ENCODE assay signal across 8 cellular contexts in genomic region chr15:66565731-66566130, GRCh38. TPM values are rescaled to one million over a fixed set of nuclear protein-coding genes. Genes with fewer than 3 reads are reported as not detected.
DNase-seq lines count a peak whose midpoint lies in the region; ATAC-seq and TF ChIP-seq lines count a peak whose summit lies in the region.

TSS of gene LCTL (minus strand) at chr15:66565998. CDS start at chr15:66565365, 633 bp downstream.

- H3K27me3 Mint-ChIP-seq in Calu3 (ENCODE audit: unreplicated experiment) (no peaks in the 10 kb centered on the region), nephron progenitor cell (ENCODE audit: low read depth, poor library complexity) (peaks cover 8% of the 10 kb centered on the region)
- no peaks in the 10 kb centered on the region for H3K27me3 Mint-ChIP-seq in activated CD4-positive, alpha-beta memory T cell treated with anti-CD3 and anti-CD28 coated beads for 36 hours

- H3K36me3 Mint-ChIP-seq in Calu3 (ENCODE audit: insufficient read depth, unreplicated experiment), result no peaks in the 10 kb centered on the region
- no peaks in the 10 kb centered on the region for H3K36me3 Mint-ChIP-seq in nephron progenitor cell (ENCODE audit: low read depth)
- no peaks in the 10 kb centered on the region for H3K36me3 Mint-ChIP-seq in activated CD4-positive, alpha-beta memory T cell treated with anti-CD3 and anti-CD28 coated beads for 36 hours

- intact Hi-C loops in Calu3 (cut with micrococcal nuclease; ENCODE audit: unreplicated experiment), result no loop called here
- intact Hi-C loops in activated CD4-positive, alpha-beta memory T cell treated with anti-CD3 and anti-CD28 coated beads for 36 hours (cut with micrococcal nuclease), result no loop called here

- H3K9me3 ChIP-seq in NT2/D1 (ENCODE audit: insufficient read depth, low read length), result no peaks in the 10 kb centered on the region

- no peak for TF ChIP-seq CTCF in Calu3 (IDR thresholded peaks at IDR 0.05; ENCODE audit: unreplicated experiment)
- no peak for TF ChIP-seq CTCF in epithelial cell of esophagus (IDR thresholded peaks at IDR 0.05; ENCODE audit: insufficient read depth, low read depth, low read length, missing control alignments)
- no peak for TF ChIP-seq CTCF in nephron progenitor cell (IDR thresholded peaks at IDR 0.05)

- no peak within 1 kb of the TSS for H3K4me3 Mint-ChIP-seq in Calu3 (ENCODE audit: low read depth, unreplicated experiment)
- H3K4me3 Mint-ChIP-seq in nephron progenitor cell, result peak within 1 kb of the TSS; percentile 55
- H3K4me3 Mint-ChIP-seq in activated CD4-positive, alpha-beta memory T cell treated with anti-CD3 and anti-CD28 coated beads for 36 hours, result no peak within 1 kb of the TSS

- BruUV-seq in Calu3 (replicated peaks; lab: Mats Ljungman, UMichigan), result no TSS peak

- no peaks in the 10 kb centered on the region for H3K9me3 Mint-ChIP-seq in Calu3 (ENCODE audit: low read depth, unreplicated experiment)
- H3K9me3 Mint-ChIP-seq in nephron progenitor cell, result no peaks in the 10 kb centered on the region
- H3K9me3 Mint-ChIP-seq in activated CD4-positive, alpha-beta memory T cell treated with anti-CD3 and anti-CD28 coated beads for 36 hours, result no peaks in the 10 kb centered on the region

- H3K9ac ChIP-seq in NT2/D1 (ENCODE audit: insufficient read length, low read depth), result peak within 1 kb of the TSS; percentile 90

- peak; percentile 25 for DNase-seq in Calu3
- peak; percentile 57 for DNase-seq in NT2/D1 (ENCODE audit: low read depth, low spot score)
- peak; percentile 44 for DNase-seq in epithelial cell of esophagus (ENCODE audit: low read depth)
- DNase-seq in nephron progenitor cell, result peak; percentile 47
- DNase-seq in stimulated activated CD4-positive, alpha-beta T cell treated with anti-CD3 and anti-CD28 coated beads, Interleukin-4, amount 100 ng/mL, for 24 hours, result no peak
- DNase-seq in activated CD4-positive, alpha-beta memory T cell treated with anti-CD3 and anti-CD28 coated beads for 36 hours, result no peak

- CTCF ChIA-PET in Calu3 (lab: Charles Lee), result interaction anchor here (0.6 to 1.6 kb wide), 4 partner anchors 8 to 358 kb away, joined by 3 to 5 read pairs (median 4); no protein-coding TSS in a partner anchor
- CTCF ChIA-PET in activated CD4-positive, alpha-beta memory T cell treated with anti-CD3 and anti-CD28 coated beads for 36 hours (lab: Charles Lee), result interaction anchor here (0.6 to 2.0 kb wide), 3 partner anchors 10 to 15 kb away, joined by 3 to 7 read pairs (median 6); no protein-coding TSS in a partner anchor

- no peak within 1 kb of the TSS for H3K27ac Mint-ChIP-seq in Calu3 (ENCODE audit: unreplicated experiment)
- H3K27ac Mint-ChIP-seq in nephron progenitor cell, result peak within 1 kb of the TSS; percentile 64
- H3K27ac Mint-ChIP-seq in activated CD4-positive, alpha-beta memory T cell treated with anti-CD3 and anti-CD28 coated beads for 36 hours, result no peak within 1 kb of the TSS

- H3K4me3 ChIP-seq in NT2/D1 (ENCODE audit: insufficient read length, low read depth) (peak within 1 kb of the TSS; percentile 52), epithelial cell of esophagus (ENCODE audit: low read length) (no peak within 1 kb of the TSS)

- H3K4me1 ChIP-seq in NT2/D1 (ENCODE audit: insufficient read depth, insufficient read length), result peaks cover 16% of the 10 kb centered on the region

- H3K36me3 ChIP-seq in NT2/D1 (ENCODE audit: insufficient read depth, insufficient read length, low read length), result peaks cover 22% of the 10 kb centered on the region

- H3K27me3 ChIP-seq in NT2/D1 (ENCODE audit: insufficient read depth, insufficient read length), result no peaks in the 10 kb centered on the region

- H3K4me1 Mint-ChIP-seq in Calu3 (ENCODE audit: low read depth, unreplicated experiment) (peaks cover 13% of the 10 kb centered on the region), nephron progenitor cell (peaks cover 30% of the 10 kb centered on the region)
- H3K4me1 Mint-ChIP-seq in activated CD4-positive, alpha-beta memory T cell treated with anti-CD3 and anti-CD28 coated beads for 36 hours (ENCODE audit: low read depth), result peaks cover 5% of the 10 kb centered on the region

- POLR2A ChIA-PET in activated CD4-positive, alpha-beta memory T cell treated with anti-CD3 and anti-CD28 coated beads for 36 hours (lab: Charles Lee), result no interaction called here

- ATAC-seq in GM18909 (IDR thresholded peaks at IDR 0.05; ENCODE audit: poor library complexity, unreplicated experiment) (no peak), HG03460 (IDR thresholded peaks at IDR 0.05; ENCODE audit: unreplicated experiment) (no peak)

RNA-seq across cellular contexts. Expression of gene LCTL, which starts in this region (rescaled TPM):
- 0.35 TPM in 1 of 2 replicates, not detected in the other for total RNA-seq in Calu3 (2022)
- total RNA-seq in activated CD4-positive, alpha-beta memory T cell treated with anti-CD3 and anti-CD28 coated beads for 36 hours, result not detected

Comparison
In these comparisons a context has a peak if more than half of its experiments do, and no peak if none do; other contexts are left out.
1. Peak in DNase-seq in Calu3; RNA of the gene not detected or under 1 TPM.
2. DNase-seq: peak in NT2/D1 (single experiment), epithelial cell of esophagus (single experiment) and nephron progenitor cell (single experiment); none in stimulated activated CD4-positive, alpha-beta T cell treated with anti-CD3 and anti-CD28 coated beads, Interleukin-4, amount 100 ng/mL, for 24 hours (single experiment) and activated CD4-positive, alpha-beta memory T cell treated with anti-CD3 and anti-CD28 coated beads for 36 hours (single experiment).